18 cellular contexts compared by ENCODE assay signal in the genomic region with DNA sequence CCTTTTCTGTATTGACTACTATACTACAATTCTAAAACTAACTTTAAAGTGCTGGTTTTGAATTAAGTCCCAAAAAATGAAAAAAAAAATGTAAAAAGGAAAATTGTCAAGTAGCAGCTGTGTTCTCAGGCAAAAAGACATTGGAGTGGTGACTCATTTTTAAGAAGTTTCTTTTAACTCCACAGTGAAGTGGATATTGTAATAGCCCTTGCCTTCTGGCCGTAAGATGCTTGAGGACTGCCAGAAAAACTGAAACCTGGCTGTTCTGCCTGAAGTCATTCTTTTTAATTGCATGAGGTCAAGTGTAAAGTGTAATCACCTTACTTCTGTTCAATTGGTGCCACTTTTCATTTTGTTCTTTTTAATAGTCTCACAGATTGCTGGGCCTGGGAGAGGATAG. TPM values are rescaled to one million over a fixed set of nuclear protein-coding genes. Genes with fewer than 3 reads are reported as not detected.
DNase-seq lines count a peak whose midpoint lies in the region; TF ChIP-seq lines count a peak whose summit lies in the region.
"Had no signal": no experiment of that assay in that cellular context is flagged by ENCODE, and none has a peak within 500 bp of the region (broad histone marks: within the 10 kb centered on the region; RNA-seq: fewer than 3 reads in every experiment).

No MANE protein-coding gene starts in this region.

- 16 to 21% methylated on average over 1 of the region's 1 CpG for WGBS in thyroid gland, 2 donors

- H3K4me3 ChIP-seq in fibroblast of the aortic adventitia (ENCODE audit: low read depth, low read length): no peak overlapping the region
- H3K4me3 ChIP-seq in thyroid gland (replicated peaks in 1 of 3): no peak overlapping the region
- H3K4me3 ChIP-seq: GM12878 had no signal

- no peaks in the 10 kb centered on the region for H3K9me3 ChIP-seq in thyroid gland

- no peaks in the 10 kb centered on the region for H3K4me1 ChIP-seq in thyroid gland

- TF ChIP-seq POLR2A in thyroid gland (IDR thresholded peaks at IDR 0.05): no peak

- intact Hi-C loops in thyroid gland (cut with DNase I): no loop called here

- TF ChIP-seq CTCF in fibroblast of the aortic adventitia (IDR thresholded peaks at IDR 0.05; ENCODE audit: insufficient read depth, low read length) (no peak), thyroid gland (IDR thresholded peaks at IDR 0.05) (no peak)

- no peaks in the 10 kb centered on the region for H3K36me3 ChIP-seq in thyroid gland

- DNase-seq in M059J (ENCODE audit: low read depth) (peak; percentile 42), astrocyte of the hippocampus (ENCODE audit: low read depth, low spot score) (peak; percentile 42), fibroblast of the aortic adventitia (ENCODE audit: low read depth) (peak; percentile 21), thyroid gland (peak; percentile 26 to 39), dermis blood vessel endothelial cell (no peak), SW 1271 (lab: John Stamatoyannopoulos, UW) (no peak)
- DNase-seq in activated CD4-positive, CD25-positive, alpha-beta regulatory T cell (lab: John Stamatoyannopoulos, UW): no peak
- DNase-seq: CD4-positive, alpha-beta memory T cell; DMS79 treated with DMSO at 0.1 percent for 48 hours; GOT3; NCI-H1436; NCI-H2029; NCI-H2171 treated with DMSO at 0.1 percent for 48 hours; NCI-H446 treated with DMSO at 0.1 percent for 48 hours; NCI-H774; RPMI8226 had no signal

- no peaks in the 10 kb centered on the region for H3K27me3 ChIP-seq in thyroid gland

- H3K27ac ChIP-seq in thyroid gland: peak overlapping the region in 1 of 3 donors; percentile 25
- H3K27ac ChIP-seq: KMS-11 had no signal

RNA-seq across cellular contexts. Expression of a gene that starts 28.9 kb away (rescaled TPM):
- total RNA-seq in M059J (2014; rRNA removed; shearing (Covaris generic)): 175 and 210 TPM in 2 replicates
- total RNA-seq in fibroblast of the aortic adventitia (ENCODE audit: low replicate concordance) (not detected in 2 replicates), thyroid gland (not detected), dermis blood vessel endothelial cell (not detected in 2 replicates)
- total RNA-seq: CD4-positive, alpha-beta memory T cell; GM12878 had no signal

Comparison
In these comparisons a context has a peak if more than half of its experiments do, and no peak if none do; other contexts are left out.
1. DNase-seq: peak in M059J (single experiment), astrocyte of the hippocampus (single experiment), fibroblast of the aortic adventitia (single experiment) and thyroid gland (2 of 2); none in dermis blood vessel endothelial cell (single experiment), SW 1271 (0 of 2) and activated CD4-positive, CD25-positive, alpha-beta regulatory T cell (0 of 4).
2. RNA of a gene that starts 28.9 kb away (total RNA-seq): 175 to 210 TPM in M059J; not detected in fibroblast of the aortic adventitia, not detected in thyroid gland and not detected in dermis blood vessel endothelial cell; every median in the first group is over 100 times any median in the second.